ENCODE assay signal across 1 cellular context in genomic region chr2:235803028-235803427, GRCh38.
TF ChIP-seq lines count a peak whose summit lies in the region.

No MANE protein-coding gene starts in this region.

TF ChIP-seq in WTC11, 78 proteins besides CTCF, POLR2A, EP300 and RAD21 (continued from another document):
- TF ChIP-seq GRHL2 (CRISPR knock-in tag; IDR thresholded peaks at IDR 0.05; ENCODE audit: insufficient replicate concordance, severe bottlenecking) (no peak), ATF3 (CRISPR knock-in tag; conservative IDR thresholded peaks at IDR 0.05) (no peak), ZNF121 (CRISPR knock-in tag; IDR thresholded peaks at IDR 0.05) (no peak), ZNF281 (CRISPR knock-in tag; IDR thresholded peaks at IDR 0.05) (no peak), ZNF423 (CRISPR knock-in tag; IDR thresholded peaks at IDR 0.05) (no peak), CREM (CRISPR knock-in tag; IDR thresholded peaks at IDR 0.05) (no peak), HMGA2 (CRISPR knock-in tag; IDR thresholded peaks at IDR 0.05) (no peak), E2F4 (CRISPR knock-in tag; IDR thresholded peaks at IDR 0.05; ENCODE audit: borderline replicate concordance, low read depth) (no peak), ZBTB43 (CRISPR knock-in tag; IDR thresholded peaks at IDR 0.05) (no peak), ELF4 (CRISPR knock-in tag; IDR thresholded peaks at IDR 0.05; ENCODE audit: low read depth) (no peak), NR3C1 (CRISPR knock-in tag; conservative IDR thresholded peaks at IDR 0.05; ENCODE audit: low read depth) (no peak), SP1 (CRISPR knock-in tag; conservative IDR thresholded peaks at IDR 0.05) (no peak)
TF ChIP-seq in WTC11: peak in this region for 0.
